9 cellular contexts compared by ENCODE assay signal in the genomic region with DNA sequence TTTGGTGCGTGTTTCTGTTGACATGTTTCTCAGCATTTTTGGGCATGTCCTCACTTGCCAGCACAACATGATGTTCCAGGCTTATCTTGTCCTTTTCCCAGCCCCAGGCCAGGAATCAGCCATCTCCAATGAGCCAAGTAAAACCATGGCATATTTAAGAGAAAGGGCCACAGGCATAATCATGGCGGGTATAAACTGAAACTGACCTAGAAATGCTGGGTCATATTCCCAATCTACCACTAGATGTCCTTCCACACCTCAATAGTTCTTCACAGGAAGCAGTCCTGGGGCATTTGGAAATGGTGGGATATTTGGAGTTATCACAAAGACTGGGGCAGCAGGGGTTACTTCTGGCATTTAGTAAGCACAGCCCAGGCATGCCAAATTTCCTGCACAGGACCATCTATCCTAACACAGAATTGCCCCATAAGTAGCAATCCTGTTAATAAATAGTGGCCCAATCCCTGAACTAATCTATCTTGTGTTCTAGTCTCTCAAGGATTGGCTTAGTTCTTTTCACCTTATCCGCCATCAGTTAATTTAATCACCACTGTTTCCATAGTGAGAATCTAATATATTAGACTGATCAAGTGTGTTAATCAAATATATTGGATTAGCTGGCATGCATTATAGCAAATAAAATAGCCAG.
DNase-seq lines count a peak whose midpoint lies in the region; ATAC-seq, FAIRE-seq and TF ChIP-seq lines count a peak whose summit lies in the region.
"Had no signal": no experiment of that assay in that cellular context is flagged by ENCODE, and none has a peak within 500 bp of the region (broad histone marks: within the 10 kb centered on the region; RNA-seq: fewer than 3 reads in every experiment).

No MANE protein-coding gene starts in this region.

- no peak overlapping the region for H3K27ac Mint-ChIP-seq in activated T-cell treated with anti-CD3 and anti-CD28 coated beads, Interleukin-2, amount 50 U/mL, for 24 hours
- H3K27ac Mint-ChIP-seq: CD4-positive, CD25-positive, alpha-beta regulatory T cell had no signal

- H3K9me3 ChIP-seq in right atrium auricular region = no peaks in the 10 kb centered on the region

- no peaks in the 10 kb centered on the region for H3K36me3 Mint-ChIP-seq in activated T-cell treated with anti-CD3 and anti-CD28 coated beads, Interleukin-2, amount 50 U/mL, for 24 hours (ENCODE audit: low read depth)
- H3K36me3 Mint-ChIP-seq: CD4-positive, CD25-positive, alpha-beta regulatory T cell had no signal

- peak; percentile 27 to 64 for TF ChIP-seq CTCF in right atrium auricular region (IDR thresholded peaks at IDR 0.05)

- no peaks in the 10 kb centered on the region for H3K4me1 Mint-ChIP-seq in activated T-cell treated with anti-CD3 and anti-CD28 coated beads, Interleukin-2, amount 50 U/mL, for 24 hours (ENCODE audit: low read depth)
- H3K4me1 Mint-ChIP-seq: CD4-positive, CD25-positive, alpha-beta regulatory T cell had no signal

- no peaks in the 10 kb centered on the region for H3K27me3 ChIP-seq in right atrium auricular region

- H3K4me3 ChIP-seq in Jurkat, Clone E6-1 (ENCODE audit: low read length) = no peak overlapping the region
- no peak overlapping the region for H3K4me3 ChIP-seq in right atrium auricular region

- DNase-seq in NCI-H146 (lab: John Stamatoyannopoulos, UW) (peak; percentile 21), NCI-H146 treated with DMSO at 0.1 percent for 48 hours (lab: John Stamatoyannopoulos, UW; ENCODE audit: unreplicated experiment) (no peak), right atrium auricular region (ENCODE audit: low spot score) (no peak), urothelium cell line (ENCODE audit: low spot score) (peak; percentile 64)
- DNase-seq in Jurkat, Clone E6-1 (ENCODE audit: low read depth, low spot score) = peak; percentile 14
- DNase-seq in activated T-cell treated with anti-CD3 and anti-CD28 coated beads, Interleukin-2, amount 50 U/mL, for 24 hours = no peak

- FAIRE-seq in urothelium cell line (lab: Jason Lieb, UNC) = no peak

- ATAC-seq in SK-N-SH treated with all-trans-retinoic acid at 6 μM for 48 hours (peak; percentile 99), HG02938 (IDR thresholded peaks at IDR 0.05; ENCODE audit: unreplicated experiment) (no peak)

- H3K27ac ChIP-seq in right atrium auricular region = no peak overlapping the region

- H3K4me1 ChIP-seq in right atrium auricular region = no peaks in the 10 kb centered on the region

- no peak overlapping the region for H3K4me3 Mint-ChIP-seq in activated T-cell treated with anti-CD3 and anti-CD28 coated beads, Interleukin-2, amount 50 U/mL, for 24 hours
- H3K4me3 Mint-ChIP-seq: CD4-positive, CD25-positive, alpha-beta regulatory T cell had no signal

- H3K9me3 Mint-ChIP-seq in activated T-cell treated with anti-CD3 and anti-CD28 coated beads, Interleukin-2, amount 50 U/mL, for 24 hours = no peaks in the 10 kb centered on the region

- H3K36me3 ChIP-seq in right atrium auricular region = no peaks in the 10 kb centered on the region

- peaks cover 15% of the 10 kb centered on the region for H3K27me3 Mint-ChIP-seq in activated T-cell treated with anti-CD3 and anti-CD28 coated beads, Interleukin-2, amount 50 U/mL, for 24 hours

TF ChIP-seq in SK-N-SH treated with all-trans-retinoic acid at 6 μM for 48 hours, 23 proteins besides CTCF, POLR2A, EP300 and RAD21:
- TF ChIP-seq ZFP3 (CRISPR knock-in tag; IDR thresholded peaks at IDR 0.05) (no peak), ZFP30 (CRISPR knock-in tag; IDR thresholded peaks at IDR 0.05) (no peak), ESRRG (CRISPR knock-in tag; IDR thresholded peaks at IDR 0.05) (no peak), OSR1 (CRISPR knock-in tag; IDR thresholded peaks at IDR 0.05) (no peak), BACH2 (CRISPR knock-in tag; IDR thresholded peaks at IDR 0.05; ENCODE audit: borderline replicate concordance) (no peak)
- TF ChIP-seq, protein P1, sequence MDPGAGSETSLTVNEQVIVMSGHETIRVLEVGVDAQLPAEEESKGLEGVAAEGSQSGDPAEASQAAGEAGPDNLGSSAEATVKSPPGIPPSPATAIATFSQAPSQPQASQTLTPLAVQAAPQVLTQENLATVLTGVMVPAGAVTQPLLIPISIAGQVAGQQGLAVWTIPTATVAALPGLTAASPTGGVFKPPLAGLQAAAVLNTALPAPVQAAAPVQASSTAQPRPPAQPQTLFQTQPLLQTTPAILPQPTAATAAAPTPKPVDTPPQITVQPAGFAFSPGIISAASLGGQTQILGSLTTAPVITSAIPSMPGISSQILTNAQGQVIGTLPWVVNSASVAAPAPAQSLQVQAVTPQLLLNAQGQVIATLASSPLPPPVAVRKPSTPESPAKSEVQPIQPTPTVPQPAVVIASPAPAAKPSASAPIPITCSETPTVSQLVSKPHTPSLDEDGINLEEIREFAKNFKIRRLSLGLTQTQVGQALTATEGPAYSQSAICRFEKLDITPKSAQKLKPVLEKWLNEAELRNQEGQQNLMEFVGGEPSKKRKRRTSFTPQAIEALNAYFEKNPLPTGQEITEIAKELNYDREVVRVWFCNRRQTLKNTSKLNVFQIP (CRISPR knock-in tag; IDR thresholded peaks at IDR 0.05; ENCODE audit: borderline replicate concordance, low read depth) = no peak
TF ChIP-seq in SK-N-SH treated with all-trans-retinoic acid at 6 μM for 48 hours: peak in this region for 0.

Comparison
In these comparisons a context has a peak if more than half of its experiments do, and no peak if none do; other contexts are left out.
1. DNase-seq: peak in NCI-H146 (single experiment), Jurkat, Clone E6-1 (single experiment) and urothelium cell line (single experiment); none in NCI-H146 treated with DMSO at 0.1 percent for 48 hours (single experiment), right atrium auricular region (single experiment) and activated T-cell treated with anti-CD3 and anti-CD28 coated beads, Interleukin-2, amount 50 U/mL, for 24 hours (single experiment).